15 cellular contexts compared by ENCODE assay signal in genomic region chr3:57709559-57709958, GRCh38. TPM values are rescaled to one million over a fixed set of nuclear protein-coding genes. Genes with fewer than 3 reads are reported as not detected.
DNase-seq lines count a peak whose midpoint lies in the region; ATAC-seq, FAIRE-seq and TF ChIP-seq lines count a peak whose summit lies in the region.
"Had no signal": no experiment of that assay in that cellular context is flagged by ENCODE, and none has a peak within 500 bp of the region (broad histone marks: within the 10 kb centered on the region; RNA-seq: fewer than 3 reads in every experiment).

No MANE protein-coding gene starts in this region.

- no peak overlapping the region for H3K18ac ChIP-seq in H1 (ENCODE audit: extremely low read depth, low read length)

- TF ChIP-seq EP300 in H1 (IDR thresholded peaks at IDR 0.05; ENCODE audit: borderline replicate concordance in 1 of 2, low read depth in 2 of 2, low read length in 2 of 2) = no peak

- no peak for ATAC-seq in HG03097 (IDR thresholded peaks at IDR 0.05; ENCODE audit: low FRiP score, unreplicated experiment)

- TF ChIP-seq CTCF in OCI-LY7 (conservative IDR thresholded peaks at IDR 0.05; ENCODE audit: low read length) = no peak
- no peak for TF ChIP-seq CTCF in H1 (IDR thresholded peaks at IDR 0.05; ENCODE audit: control extremely low read depth in 1 of 3, insufficient read depth in 1 of 3, low read depth in 1 of 3, low read length in 3 of 3)
- no peak for TF ChIP-seq CTCF in neural progenitor cell (IDR thresholded peaks at IDR 0.05)
- TF ChIP-seq CTCF in osteocyte (IDR thresholded peaks at IDR 0.05) = no peak

- no peak overlapping the region for H4K5ac ChIP-seq in H1 (ENCODE audit: insufficient read length, low read depth, low read length)

- H3K4me2 ChIP-seq in OCI-LY7 (ENCODE audit: low read length) (no peak overlapping the region), H1 (ENCODE audit: insufficient read depth in 1 of 2, low read depth in 2 of 2, low read length in 2 of 2) (no peak overlapping the region), neural progenitor cell (no peak overlapping the region)
- H3K4me2 ChIP-seq: KMS-11 had no signal

- no peaks in the 10 kb centered on the region for H3K36me3 ChIP-seq in OCI-LY7 (ENCODE audit: insufficient read depth, low read length)
- no peaks in the 10 kb centered on the region for H3K36me3 ChIP-seq in H1 (ENCODE audit: control insufficient read depth in 2 of 4, insufficient read depth in 4 of 4, low read length in 3 of 4)
- no peaks in the 10 kb centered on the region for H3K36me3 ChIP-seq in neural progenitor cell
- H3K36me3 ChIP-seq: esophagus muscularis mucosa had no signal

- H3K9me3 Mint-ChIP-seq in neural progenitor cell = no peaks in the 10 kb centered on the region
- H3K9me3 Mint-ChIP-seq in osteocyte (ENCODE audit: unreplicated experiment) = peaks cover 3% of the 10 kb centered on the region

- TF ChIP-seq RAD21 in H1 (IDR thresholded peaks at IDR 0.05 in 1 of 2, conservative IDR thresholded peaks at IDR 0.05 in 1 of 2; ENCODE audit: low read depth in 2 of 2, low read length in 2 of 2) = no peak

- POLR2A ChIA-PET in OCI-LY7 (lab: Charles Lee) (interaction anchor here (1.2 to 1.3 kb wide), 2 partner anchors 18 to 23 kb away, joined by 3 read pairs; no protein-coding TSS in a partner anchor), H1 (lab: Charles Lee; ENCODE audit: partially characterized antibody) (interaction anchor here (1.4 kb wide), 1 partner anchor 17 kb away, joined by 4 read pairs; the partner anchor contains the start of gene DENND6A)

- H3F3A ChIP-seq in neural progenitor cell (ENCODE audit: low read depth) = no peaks in the 10 kb centered on the region

- H2BK5ac ChIP-seq in H1 (ENCODE audit: low read depth, low read length) = no peak overlapping the region

- H3K9me3 ChIP-seq in OCI-LY7 (ENCODE audit: low read length) (no peaks in the 10 kb centered on the region), H1 (ENCODE audit: insufficient read depth in 2 of 2, low read depth in 1 of 2, low read length in 1 of 2) (no peaks in the 10 kb centered on the region), neural progenitor cell (ENCODE audit: low read depth) (no peaks in the 10 kb centered on the region)
- H3K9me3 ChIP-seq: esophagus muscularis mucosa, testis had no signal

- H3K27ac ChIP-seq in OCI-LY7 (ENCODE audit: low read depth, low read length, poor library complexity, severe bottlenecking) = no peak overlapping the region
- H3K27ac ChIP-seq in H1 (ENCODE audit: low read depth, low read length) = no peak overlapping the region
- no peak overlapping the region for H3K27ac ChIP-seq in neural progenitor cell
- H3K27ac ChIP-seq: KMS-11, testis had no signal

- H3K9me2 ChIP-seq in OCI-LY7 (ENCODE audit: insufficient read depth, low read length) = no peaks in the 10 kb centered on the region

- H2BK12ac ChIP-seq in H1 (ENCODE audit: low read depth, low read length) = no peak overlapping the region

- H3K4me3 Mint-ChIP-seq in neural progenitor cell (no peak overlapping the region), osteocyte (ENCODE audit: unreplicated experiment) (no peak overlapping the region)

- H2AK5ac ChIP-seq in H1 (ENCODE audit: low read depth, low read length) = no peak overlapping the region

- H3K23ac ChIP-seq in H1 (ENCODE audit: insufficient read length) = no peak overlapping the region

- FAIRE-seq in H1 (lab: Jason Lieb, UNC) = no peak

- H3K79me2 ChIP-seq in OCI-LY7 (ENCODE audit: insufficient read depth, low read depth, low read length) (no peaks in the 10 kb centered on the region), H1 (ENCODE audit: control insufficient read depth in 1 of 2, insufficient read depth in 2 of 2, low read length in 2 of 2) (no peaks in the 10 kb centered on the region), neural progenitor cell (ENCODE audit: low read depth) (no peaks in the 10 kb centered on the region)

- H2BK15ac ChIP-seq in H1 (ENCODE audit: low read length) = no peak overlapping the region

- no peak overlapping the region for H4K91ac ChIP-seq in H1 (replicated peaks; ENCODE audit: insufficient read length, low read length)

- H3K56ac ChIP-seq in H1 (replicated peaks; ENCODE audit: insufficient read length, low read depth, low read length) = no peak overlapping the region

- H3K14ac ChIP-seq in H1 (ENCODE audit: insufficient read length) = no peak overlapping the region

- CTCF ChIA-PET in OCI-LY7 (lab: Charles Lee; ENCODE audit: unreplicated experiment) (no interaction called here), H1 (lab: Charles Lee; ENCODE audit: partially characterized antibody) (interaction anchor here (1.0 to 1.3 kb wide), 3 partner anchors 8 to 30 kb away, joined by 3 to 5 read pairs (median 3); no protein-coding TSS in a partner anchor)

- H2BK120ac ChIP-seq in H1 (replicated peaks; ENCODE audit: low read depth, low read length) = no peak overlapping the region

- H3K4me1 ChIP-seq in OCI-LY7 (ENCODE audit: insufficient read depth, low read length, poor library complexity, severe bottlenecking) = no peaks in the 10 kb centered on the region
- H3K4me1 ChIP-seq in H1 (replicated peaks in 1 of 4; ENCODE audit: control insufficient read depth in 3 of 4, insufficient read depth in 4 of 4, low read length in 3 of 4) = no peaks in the 10 kb centered on the region
- H3K4me1 ChIP-seq in neural progenitor cell = no peaks in the 10 kb centered on the region
- H3K4me1 ChIP-seq: testis had no signal

- H3K4ac ChIP-seq in H1 (replicated peaks; ENCODE audit: insufficient read length, low read depth, low read length) = no peak overlapping the region

- WGBS in H1 (ENCODE audit: extremely low coverage in 1 of 2, insufficient coverage in 1 of 2, insufficient read length in 1 of 2, insufficient replicate concordance in 2 of 2, low coverage in 1 of 2, low lambda C conversion rate in 2 of 2, missing lambda C conversion rate in 1 of 2), 2 experiments = 71% methylated on average over 2 of the region's 2 CpGs; no CpG with 5 or more reads in 1 of the 2 experiments

- H3K4me1 Mint-ChIP-seq in neural progenitor cell = no peaks in the 10 kb centered on the region
- H3K4me1 Mint-ChIP-seq in osteocyte (ENCODE audit: unreplicated experiment) = peaks cover 8% of the 10 kb centered on the region

- H3K23me2 ChIP-seq in H1 (ENCODE audit: low read depth, low read length) = no peaks in the 10 kb centered on the region

- peaks cover 2% of the 10 kb centered on the region for H3K27me3 Mint-ChIP-seq in neural progenitor cell (ENCODE audit: insufficient read depth, low read depth)
- no peaks in the 10 kb centered on the region for H3K27me3 Mint-ChIP-seq in osteocyte (ENCODE audit: unreplicated experiment)

- peak overlapping the region; percentile 88 for H2AFZ ChIP-seq in OCI-LY7 (ENCODE audit: low read length)
- no peak overlapping the region for H2AFZ ChIP-seq in H1 (ENCODE audit: low read length)
- H2AFZ ChIP-seq in neural progenitor cell (replicated peaks) = peak overlapping the region; percentile 50

- H3K27ac Mint-ChIP-seq in neural progenitor cell (no peak overlapping the region), osteocyte (ENCODE audit: unreplicated experiment) (no peak overlapping the region)

- H4K8ac ChIP-seq in H1 (ENCODE audit: extremely low read depth, insufficient read depth, low read length) = no peak overlapping the region

- no peak for TF ChIP-seq POLR2A in H1 (IDR thresholded peaks at IDR 0.05; ENCODE audit: control extremely low read depth in 1 of 2, low read depth in 2 of 2, low read length in 2 of 2)

- no TSS peak for BruUV-seq in OCI-LY7 (replicated peaks; lab: Mats Ljungman, UMichigan)

- no peaks in the 10 kb centered on the region for H4K20me1 ChIP-seq in OCI-LY7 (ENCODE audit: insufficient read depth, low read length)
- H4K20me1 ChIP-seq in H1 (replicated peaks in 1 of 2; ENCODE audit: control insufficient read depth in 1 of 2, insufficient read depth in 2 of 2, low read length in 2 of 2) = no peaks in the 10 kb centered on the region
- H4K20me1 ChIP-seq in neural progenitor cell (ENCODE audit: low read depth) = no peaks in the 10 kb centered on the region

- H3K4me3 ChIP-seq in OCI-LY7 (ENCODE audit: low read depth, low read length, poor library complexity, severe bottlenecking) (no peak overlapping the region), H1 (ENCODE audit: extremely low read depth in 1 of 4, insufficient read depth in 2 of 4, low read depth in 3 of 4, low read length in 4 of 4) (no peak overlapping the region), neural progenitor cell (no peak overlapping the region)
- H3K4me3 ChIP-seq: esophagus muscularis mucosa, testis had no signal

- H3K27me3 ChIP-seq in H1 (replicated peaks in 1 of 4; ENCODE audit: control insufficient read depth in 3 of 4, extremely low read depth in 1 of 4, insufficient read depth in 3 of 4, low read length in 3 of 4) = no peaks in the 10 kb centered on the region
- H3K27me3 ChIP-seq in neural progenitor cell = no peaks in the 10 kb centered on the region
- H3K27me3 ChIP-seq: esophagus muscularis mucosa, testis had no signal

- intact Hi-C loops in OCI-LY7 (cut with micrococcal nuclease; ENCODE audit: unreplicated experiment) = no loop called here

- DNase-seq in COLO829 (ENCODE audit: low spot score) (peak; percentile 85), OCI-LY7 (ENCODE audit: low spot score) (no peak), H1 (ENCODE audit: low read depth in 1 of 2, low spot score in 2 of 2) (no peak), neural progenitor cell (ENCODE audit: low spot score) (no peak), activated T-cell treated with anti-CD3 and anti-CD28 coated beads for 4 hours (no peak), osteocyte (ENCODE audit: extremely low spot score, unreplicated experiment) (no peak)
- DNase-seq in activated CD4-positive, alpha-beta T cell treated with anti-CD3 and anti-CD28 coated beads for 48 hours = no peak
- DNase-seq: anterior cingulate cortex, cortex of kidney, DMS 273 treated with DMSO at 0.1 percent for 48 hours, NCI-H446, testis had no signal

- no peak overlapping the region for H3K9ac ChIP-seq in H1 (replicated peaks in 1 of 4; ENCODE audit: extremely low read depth in 1 of 4, low read depth in 3 of 4, low read length in 3 of 4)
- H3K9ac ChIP-seq in neural progenitor cell = no peak overlapping the region
- H3K9ac ChIP-seq: KMS-11 had no signal

- H2BK20ac ChIP-seq in H1 (ENCODE audit: low read length) = no peak overlapping the region

- H3K36me3 Mint-ChIP-seq in neural progenitor cell (no peaks in the 10 kb centered on the region), osteocyte (ENCODE audit: unreplicated experiment) (no peaks in the 10 kb centered on the region)

- no peaks in the 10 kb centered on the region for H3K79me1 ChIP-seq in H1 (ENCODE audit: low read depth, low read length)

RNA-seq across cellular contexts. Expression of gene DENND6A, which starts 16.7 kb away (rescaled TPM):
- total RNA-seq in OCI-LY7 (2014; rRNA removed; shearing (Covaris generic)) = 15.9 and 25.5 TPM in 2 replicates
- total RNA-seq in OCI-LY7 (2022) (30.0 and 34.6 TPM in 2 replicates), neural progenitor cell (ENCODE audit: low replicate concordance) (29.5 and 35.4 TPM in 2 replicates), osteocyte (24.8 and 26.2 TPM in 2 replicates)
- total RNA-seq in H1 (2021; fragmentation: NEBNext Ultra II Directional; extraction: Animal tissue kit (Norgen Biotek cat#: 25700)) = 10.0 and 14.8 TPM in 2 replicates
- 7.3 and 7.8 TPM in 2 replicates for polyA plus RNA-seq in H1 (2011; rRNA removed)
- 5.5 TPM for polyA plus RNA-seq in H1 (2011; cell fraction: cytosol; rRNA removed)
- 3.9 TPM for polyA plus RNA-seq in H1 (2011; cell fraction: nucleus; rRNA removed)
- 5.7 to 13.0 TPM (median 6.9 TPM) in 4 replicates for polyA plus RNA-seq in H1 (2012, experiment 1 of 2)
- polyA plus RNA-seq in H1 (2012, experiment 2 of 2) = 0.94 TPM
- polyA plus RNA-seq in H1 (2013, experiment 1 of 2) = 7.5 TPM
- polyA plus RNA-seq in H1 (2013, experiment 2 of 2) = 7.8 TPM
- polyA minus RNA-seq in H1 (2011; rRNA and poly(A)+ RNA removed) = 11.8 and 21.9 TPM in 2 replicates
- 6.0 TPM for polyA minus RNA-seq in H1 (2011; cell fraction: cytosol; rRNA and poly(A)+ RNA removed)
- polyA minus RNA-seq in H1 (2011; cell fraction: nucleus; rRNA and poly(A)+ RNA removed) = 9.7 TPM

RNA-seq across cellular contexts. Expression of gene SLMAP, which starts 46.5 kb away (rescaled TPM):
- 39.1 and 41.6 TPM in 2 replicates for total RNA-seq in OCI-LY7 (2014; rRNA removed; shearing (Covaris generic))
- total RNA-seq in OCI-LY7 (2022) = 68.4 and 71.3 TPM in 2 replicates
- 67.6 and 70.4 TPM in 2 replicates for total RNA-seq in H1 (2021; fragmentation: NEBNext Ultra II Directional; extraction: Animal tissue kit (Norgen Biotek cat#: 25700))
- polyA plus RNA-seq in H1 (2011; rRNA removed) = 13.6 and 16.9 TPM in 2 replicates
- polyA plus RNA-seq in H1 (2011; cell fraction: cytosol; rRNA removed) = 19.5 TPM
- 52.7 TPM for polyA plus RNA-seq in H1 (2011; cell fraction: nucleus; rRNA removed)
- 18.8 to 37.7 TPM (median 23.9 TPM) in 4 replicates for polyA plus RNA-seq in H1 (2012, experiment 1 of 2)
- polyA plus RNA-seq in H1 (2012, experiment 2 of 2) = 1.7 TPM
- polyA plus RNA-seq in H1 (2013, experiment 1 of 2) = 30.8 TPM
- 31.4 TPM for polyA plus RNA-seq in H1 (2013, experiment 2 of 2)
- 53.2 and 56.1 TPM in 2 replicates for polyA minus RNA-seq in H1 (2011; rRNA and poly(A)+ RNA removed)
- polyA minus RNA-seq in H1 (2011; cell fraction: cytosol; rRNA and poly(A)+ RNA removed) = 38.8 TPM
- polyA minus RNA-seq in H1 (2011; cell fraction: nucleus; rRNA and poly(A)+ RNA removed) = 116 TPM
- 36.4 and 59.4 TPM in 2 replicates for total RNA-seq in neural progenitor cell (ENCODE audit: low replicate concordance)
- total RNA-seq in osteocyte = 69.8 and 71.5 TPM in 2 replicates
